22 cellular contexts compared by ENCODE assay signal in genomic region chr20:10701607-10702006, GRCh38. TPM values are rescaled to one million over a fixed set of nuclear protein-coding genes. Genes with fewer than 3 reads are reported as not detected.
DNase-seq lines count a peak whose midpoint lies in the region; ATAC-seq and TF ChIP-seq lines count a peak whose summit lies in the region.
"Had no signal": no experiment of that assay in that cellular context is flagged by ENCODE, and none has a peak within 500 bp of the region (broad histone marks: within the 10 kb centered on the region; RNA-seq: fewer than 3 reads in every experiment).

No MANE protein-coding gene starts in this region.

- intact Hi-C loops in HCT116 (cut with micrococcal nuclease) (no loop called here), adrenal gland (cut with DNase I) (no loop called here), dorsolateral prefrontal cortex (cut with DNase I) (no loop called here)

- H3K4me2 ChIP-seq in H9 (ENCODE audit: insufficient read depth, insufficient read length, low read length) (no peak overlapping the region), HCT116 (ENCODE audit: low read length) (no peak overlapping the region), osteoblast (ENCODE audit: insufficient read depth, low read length) (no peak overlapping the region)
- H3K4me2 ChIP-seq: BLaER1 had no signal

- no peak for ATAC-seq in HCT116
- ATAC-seq in HG03039 (IDR thresholded peaks at IDR 0.05; ENCODE audit: unreplicated experiment) = no peak
- ATAC-seq: K562 had no signal

- no peak overlapping the region for H3T11ph ChIP-seq in H9 (ENCODE audit: low read length)

- TF ChIP-seq CTCF in H9 (conservative IDR thresholded peaks at IDR 0.05) (peak; percentile 36; the same call in 2 of the 3 replicates), HCT116 (IDR thresholded peaks at IDR 0.05 in 2 of 3, conservative IDR thresholded peaks at IDR 0.05 in 1 of 3; ENCODE audit: borderline replicate concordance in 1 of 3, insufficient read depth in 1 of 3, low read depth in 2 of 3, low read length in 2 of 3) (peak in 2 of 3 experiments; percentile 16 to 35; a peak in 3 of 6 replicates), chondrocyte (IDR thresholded peaks at IDR 0.05) (peak; percentile 35), osteoblast (IDR thresholded peaks at IDR 0.05; ENCODE audit: extremely low read depth, low read depth, low read length) (peak; percentile 6), adrenal gland (IDR thresholded peaks at IDR 0.05) (no peak), dorsolateral prefrontal cortex (IDR thresholded peaks at IDR 0.05 in 54 of 56, conservative IDR thresholded peaks at IDR 0.05 in 2 of 56; ENCODE audit: low read depth in 1 of 56, partially characterized antibody in 56 of 56) (peak in 4 of 56 donors; percentile 4 to 26 (median 16))

- H3K4me1 Mint-ChIP-seq in H9 = no peaks in the 10 kb centered on the region
- no peaks in the 10 kb centered on the region for H3K4me1 Mint-ChIP-seq in chondrocyte (ENCODE audit: low read depth)

- H3K27ac ChIP-seq in H9 (ENCODE audit: insufficient read length, low read depth, low read length) = no peak overlapping the region
- no peak overlapping the region for H3K27ac ChIP-seq in HCT116 (ENCODE audit: low read depth, low read length)
- no peak overlapping the region for H3K27ac ChIP-seq in osteoblast (ENCODE audit: low read depth, low read length)
- no peak overlapping the region for H3K27ac ChIP-seq in adrenal gland
- no peak overlapping the region for H3K27ac ChIP-seq in dorsolateral prefrontal cortex
- H3K27ac ChIP-seq: BLaER1, RWPE1 had no signal

- H3K27me3 Mint-ChIP-seq in H9 (ENCODE audit: low read depth) (peaks cover 1% of the 10 kb centered on the region; the same call in 1 of the 2 replicates), chondrocyte (ENCODE audit: low read depth) (no peaks in the 10 kb centered on the region)

- H3K9me3 ChIP-seq in H9 (ENCODE audit: control insufficient read depth, low read depth, low read length) (no peaks in the 10 kb centered on the region), HCT116 (ENCODE audit: control insufficient read depth in 1 of 2, insufficient read depth in 1 of 2, low read depth in 1 of 2, low read length in 2 of 2) (no peaks in the 10 kb centered on the region), osteoblast (ENCODE audit: low read depth, low read length) (no peaks in the 10 kb centered on the region), adrenal gland (replicated peaks in 1 of 3) (no peaks in the 10 kb centered on the region)

- TF ChIP-seq POLR2A in HCT116 (IDR thresholded peaks at IDR 0.05; ENCODE audit: borderline replicate concordance, extremely low read depth, insufficient read depth, insufficient read length) = no peak
- no peak for TF ChIP-seq POLR2A in adrenal gland (IDR thresholded peaks at IDR 0.05)

- no peak overlapping the region for H4K5ac ChIP-seq in H9 (ENCODE audit: insufficient read length, low read depth, low read length)

- no peaks in the 10 kb centered on the region for H3K9me2 ChIP-seq in HCT116 (ENCODE audit: insufficient read depth)

- H2BK20ac ChIP-seq in H9 (ENCODE audit: low read depth, low read length, poor library complexity, severe bottlenecking) = no peak overlapping the region

- H2BK120ac ChIP-seq in H9 (ENCODE audit: low read depth, low read length, poor library complexity, severe bottlenecking) = no peak overlapping the region

- RAD21 ChIA-PET in HCT116 (lab: Charles Lee; ENCODE audit: low non-redundant PET in 1 of 2, low total read pairs in 2 of 2, uncharacterized antibody in 2 of 2, unreplicated experiment in 2 of 2) = no interaction called here

- TF ChIP-seq RAD21 in HCT116 (IDR thresholded peaks at IDR 0.05; ENCODE audit: low read depth) = no peak

- DNase-seq in H9 (no peak), HCT116 (ENCODE audit: low read depth, low spot score) (no peak), chondrocyte (ENCODE audit: low spot score) (no peak), osteoblast (ENCODE audit: insufficient read length, low spot score, missing footprints) (no peak), adrenal gland (no peak), dorsolateral prefrontal cortex (no peak)
- DNase-seq: CD4-positive, alpha-beta T cell; COR-L47; EL; GF-D8; GOT3; MM.1S; NCI-H1048; NCI-H1436; NCI-H187 treated with DMSO at 0.1 percent for 48 hours; NCI-H2107; NCI-H446 treated with DMSO at 0.1 percent for 48 hours; NCI-H526 treated with DMSO at 0.1 percent for 48 hours had no signal

- H3K4ac ChIP-seq in H9 (ENCODE audit: low read depth, low read length) = no peak overlapping the region

- H3K4me1 ChIP-seq in H9 (ENCODE audit: insufficient read depth, low read length) (no peaks in the 10 kb centered on the region), HCT116 (ENCODE audit: control insufficient read depth in 1 of 2, insufficient read depth in 2 of 2, low read length in 2 of 2) (peaks cover 11 to 17% of the 10 kb centered on the region in 2 experiments; a peak in 3 of 4 replicates), osteoblast (ENCODE audit: insufficient read depth, low read length) (no peaks in the 10 kb centered on the region), adrenal gland (replicated peaks in 1 of 2) (no peaks in the 10 kb centered on the region)
- H3K4me1 ChIP-seq: BLaER1 had no signal

- WGBS in H9 (ENCODE audit: extremely low coverage, insufficient read length, low lambda C conversion rate) = no CpG with 5 or more reads among the region's 1 CpG
- 94 to 99% (median 97%) methylated on average over 1 of the region's 1 CpG for WGBS in adrenal gland, 4 donors

- no peak overlapping the region for H4K91ac ChIP-seq in H9 (ENCODE audit: insufficient read length, low read depth, low read length)

- H2BK15ac ChIP-seq in H9 (ENCODE audit: low read depth, low read length) = no peak overlapping the region

- H3K79me1 ChIP-seq in H9 (ENCODE audit: insufficient read depth, low read depth, low read length, poor library complexity, severe bottlenecking) = no peaks in the 10 kb centered on the region

- H3K23ac ChIP-seq in H9 (ENCODE audit: insufficient read length, low read depth, low read length) = no peak overlapping the region

- H4K20me1 ChIP-seq in H9 (ENCODE audit: control insufficient read depth, insufficient read depth, insufficient read length) (no peaks in the 10 kb centered on the region), HCT116 (ENCODE audit: insufficient read depth) (no peaks in the 10 kb centered on the region), osteoblast (ENCODE audit: insufficient read depth, low read length) (no peaks in the 10 kb centered on the region)
- H4K20me1 ChIP-seq: BLaER1 had no signal

- no peak overlapping the region for H2AFZ ChIP-seq in H9 (ENCODE audit: low read length)
- no peak overlapping the region for H2AFZ ChIP-seq in HCT116 (ENCODE audit: low read depth, low read length, poor library complexity, severe bottlenecking)
- no peak overlapping the region for H2AFZ ChIP-seq in osteoblast (ENCODE audit: low read length)

- no peak overlapping the region for H2AK5ac ChIP-seq in H9 (ENCODE audit: insufficient read length, low read length)

- no peaks in the 10 kb centered on the region for H3K36me3 ChIP-seq in HCT116 (ENCODE audit: control insufficient read depth in 1 of 2, insufficient read depth in 2 of 2, low read length in 2 of 2)
- no peaks in the 10 kb centered on the region for H3K36me3 ChIP-seq in osteoblast (ENCODE audit: insufficient read depth, low read length)
- no peaks in the 10 kb centered on the region for H3K36me3 ChIP-seq in adrenal gland (replicated peaks in 1 of 2)
- H3K36me3 ChIP-seq: BLaER1 had no signal

- H2BK5ac ChIP-seq in H9 (ENCODE audit: insufficient read length, low read length) = no peak overlapping the region

- POLR2A ChIA-PET in HCT116 (lab: Charles Lee) = no interaction called here

- H3K27me3 ChIP-seq in H9 (ENCODE audit: insufficient read depth, low read length) = no peaks in the 10 kb centered on the region
- H3K27me3 ChIP-seq in HCT116 (ENCODE audit: insufficient read depth, low read length) = no peaks in the 10 kb centered on the region
- H3K27me3 ChIP-seq in osteoblast (ENCODE audit: insufficient read depth, low read length) = no peaks in the 10 kb centered on the region
- no peaks in the 10 kb centered on the region for H3K27me3 ChIP-seq in adrenal gland
- peaks cover 0 to 2% (median 0%) of the 10 kb centered on the region in 45 donors for H3K27me3 ChIP-seq in dorsolateral prefrontal cortex
- H3K27me3 ChIP-seq: BLaER1 had no signal

- H3K79me2 ChIP-seq in H9 (ENCODE audit: insufficient read depth, low read length) (no peaks in the 10 kb centered on the region), HCT116 (ENCODE audit: insufficient read depth, low read length) (no peaks in the 10 kb centered on the region), osteoblast (ENCODE audit: insufficient read depth, low read length) (no peaks in the 10 kb centered on the region)

- CTCF ChIA-PET in HCT116 (lab: Charles Lee) = no interaction called here

- H3K14ac ChIP-seq in H9 (ENCODE audit: insufficient read depth, low read length) = no peak overlapping the region

- H3K9ac ChIP-seq in H9 (ENCODE audit: extremely low read depth, insufficient read length, low read length) (no peak overlapping the region), HCT116 (ENCODE audit: low read length) (no peak overlapping the region)
- H3K9ac ChIP-seq: BLaER1 had no signal

- H3K36me3 Mint-ChIP-seq in H9 (ENCODE audit: insufficient read depth in 1 of 3, low read depth in 3 of 3) (peaks cover 0 to 2% (median 0%) of the 10 kb centered on the region in 3 experiments; a peak in 2 of 7 replicates), chondrocyte (ENCODE audit: low read depth) (no peaks in the 10 kb centered on the region)

- H2BK12ac ChIP-seq in H9 (ENCODE audit: insufficient read length, low read depth, low read length) = no peak overlapping the region

- H3K27ac Mint-ChIP-seq in H9 = no peak overlapping the region
- no peak overlapping the region for H3K27ac Mint-ChIP-seq in chondrocyte (ENCODE audit: unreplicated experiment)
- H3K27ac Mint-ChIP-seq: CD4-positive, alpha-beta T cell had no signal

- H3K4me3 ChIP-seq in HCT116 (replicated peaks in 1 of 2; ENCODE audit: low read depth in 1 of 2, low read length in 2 of 2) = no peak overlapping the region
- no peak overlapping the region for H3K4me3 ChIP-seq in osteoblast (ENCODE audit: insufficient read depth, low read length)
- H3K4me3 ChIP-seq in adrenal gland = no peak overlapping the region
- no peak overlapping the region for H3K4me3 ChIP-seq in dorsolateral prefrontal cortex
- H3K4me3 ChIP-seq: BLaER1, K562 had no signal

- no peak overlapping the region for H4K8ac ChIP-seq in H9 (replicated peaks; ENCODE audit: insufficient read length, low read depth, low read length)

- no TSS peak for BruUV-seq in HCT116 (replicated peaks; lab: Mats Ljungman, UMichigan)

- H3K9me3 Mint-ChIP-seq in H9 (peaks cover 2 to 3% of the 10 kb centered on the region in 2 experiments; a peak in 2 of 5 replicates), chondrocyte (ENCODE audit: low read depth) (peaks cover 3% of the 10 kb centered on the region)
- H3K9me3 Mint-ChIP-seq: CD4-positive, alpha-beta T cell had no signal

- no peak overlapping the region for H3K56ac ChIP-seq in H9 (ENCODE audit: insufficient read length, low read depth, low read length)

- no peak overlapping the region for H3K18ac ChIP-seq in H9 (ENCODE audit: insufficient read length, low read depth, low read length)

- no peaks in the 10 kb centered on the region for H3K23me2 ChIP-seq in H9 (ENCODE audit: insufficient read length, low read depth, low read length, poor library complexity, severe bottlenecking)

- H3K4me3 Mint-ChIP-seq in H9 (no peak overlapping the region), chondrocyte (ENCODE audit: unreplicated experiment) (no peak overlapping the region)
- H3K4me3 Mint-ChIP-seq: CD4-positive, alpha-beta T cell had no signal

RNA-seq across cellular contexts. Expression of gene JAG1, which starts 27.8 kb away (rescaled TPM):
- total RNA-seq in H9 (2021) (54.0 and 58.1 TPM in 2 replicates), HCT116 (2021; ENCODE audit: unreplicated experiment) (31.9 TPM), chondrocyte (161 to 510 TPM (median 505 TPM) in 3 replicates), osteoblast (49.2 and 60.1 TPM in 2 replicates), adrenal gland (10 to 100 TPM in 6 of 8 donors, 1 to 10 TPM in 2; 7.9 to 22.0 (median 16.0) TPM), dorsolateral prefrontal cortex (10 to 100 TPM; 10.2 to 51.4 (median 21.3) TPM)
- polyA plus RNA-seq in HCT116 (2012) = 25.3 and 25.7 TPM in 2 replicates
- 1 to 10 TPM; 6.8 to 8.5 (median 7.9) TPM for polyA plus RNA-seq in adrenal gland

Comparison
In these comparisons a context has a peak if more than half of its experiments do, and no peak if none do; other contexts are left out.
1. CTCF ChIP-seq: peak in H9 (single experiment), HCT116 (2 of 3), chondrocyte (single experiment) and osteoblast (single experiment); none in adrenal gland (0 of 6).